1 cellular context compared by ENCODE assay signal in genomic region chr17:47239663-47240374, GRCh38.
A peak's percentile ranks its signal among the peaks of the same experiment; 100 is the strongest.
TF ChIP-seq lines count a peak whose summit lies in the region.

No MANE protein-coding gene starts in this region.

TF ChIP-seq in HEK293, 187 proteins besides CTCF, POLR2A, EP300 and RAD21 (continued from another document):
- TF ChIP-seq, protein P1, sequence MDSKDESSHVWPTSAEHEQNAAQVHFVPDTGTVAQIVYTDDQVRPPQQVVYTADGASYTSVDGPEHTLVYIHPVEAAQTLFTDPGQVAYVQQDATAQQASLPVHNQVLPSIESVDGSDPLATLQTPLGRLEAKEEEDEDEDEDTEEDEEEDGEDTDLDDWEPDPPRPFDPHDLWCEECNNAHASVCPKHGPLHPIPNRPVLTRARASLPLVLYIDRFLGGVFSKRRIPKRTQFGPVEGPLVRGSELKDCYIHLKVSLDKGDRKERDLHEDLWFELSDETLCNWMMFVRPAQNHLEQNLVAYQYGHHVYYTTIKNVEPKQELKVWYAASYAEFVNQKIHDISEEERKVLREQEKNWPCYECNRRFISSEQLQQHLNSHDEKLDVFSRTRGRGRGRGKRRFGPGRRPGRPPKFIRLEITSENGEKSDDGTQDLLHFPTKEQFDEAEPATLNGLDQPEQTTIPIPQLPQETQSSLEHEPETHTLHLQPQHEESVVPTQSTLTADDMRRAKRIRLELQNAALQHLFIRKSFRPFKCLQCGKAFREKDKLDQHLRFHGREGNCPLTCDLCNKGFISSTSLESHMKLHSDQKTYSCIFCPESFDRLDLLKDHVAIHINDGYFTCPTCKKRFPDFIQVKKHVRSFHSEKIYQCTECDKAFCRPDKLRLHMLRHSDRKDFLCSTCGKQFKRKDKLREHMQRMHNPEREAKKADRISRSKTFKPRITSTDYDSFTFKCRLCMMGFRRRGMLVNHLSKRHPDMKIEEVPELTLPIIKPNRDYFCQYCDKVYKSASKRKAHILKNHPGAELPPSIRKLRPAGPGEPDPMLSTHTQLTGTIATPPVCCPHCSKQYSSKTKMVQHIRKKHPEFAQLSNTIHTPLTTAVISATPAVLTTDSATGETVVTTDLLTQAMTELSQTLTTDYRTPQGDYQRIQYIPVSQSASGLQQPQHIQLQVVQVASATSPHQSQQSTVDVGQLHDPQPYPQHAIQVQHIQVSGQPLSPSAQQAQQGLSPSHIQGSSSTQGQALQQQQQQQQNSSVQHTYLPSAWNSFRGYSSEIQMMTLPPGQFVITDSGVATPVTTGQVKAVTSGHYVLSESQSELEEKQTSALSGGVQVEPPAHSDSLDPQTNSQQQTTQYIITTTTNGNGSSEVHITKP (tag by site-specific recombination; IDR thresholded peaks at IDR 0.05) = peak; percentile 90
- no peak for TF ChIP-seq IKZF3 (tag by site-specific recombination; IDR thresholded peaks at IDR 0.05)
- peak; percentile 89 for TF ChIP-seq ZBTB48 (tag by site-specific recombination; IDR thresholded peaks at IDR 0.05)
- no peak for TF ChIP-seq ZNF677 (tag by site-specific recombination; IDR thresholded peaks at IDR 0.05)
- TF ChIP-seq, protein P2, sequence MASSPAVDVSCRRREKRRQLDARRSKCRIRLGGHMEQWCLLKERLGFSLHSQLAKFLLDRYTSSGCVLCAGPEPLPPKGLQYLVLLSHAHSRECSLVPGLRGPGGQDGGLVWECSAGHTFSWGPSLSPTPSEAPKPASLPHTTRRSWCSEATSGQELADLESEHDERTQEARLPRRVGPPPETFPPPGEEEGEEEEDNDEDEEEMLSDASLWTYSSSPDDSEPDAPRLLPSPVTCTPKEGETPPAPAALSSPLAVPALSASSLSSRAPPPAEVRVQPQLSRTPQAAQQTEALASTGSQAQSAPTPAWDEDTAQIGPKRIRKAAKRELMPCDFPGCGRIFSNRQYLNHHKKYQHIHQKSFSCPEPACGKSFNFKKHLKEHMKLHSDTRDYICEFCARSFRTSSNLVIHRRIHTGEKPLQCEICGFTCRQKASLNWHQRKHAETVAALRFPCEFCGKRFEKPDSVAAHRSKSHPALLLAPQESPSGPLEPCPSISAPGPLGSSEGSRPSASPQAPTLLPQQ (tag by site-specific recombination; IDR thresholded peaks at IDR 0.05) = 0 out of 2 replicates have a peak, but pooled peaks have one; percentile 34
- TF ChIP-seq ZNF354C (tag by site-specific recombination; IDR thresholded peaks at IDR 0.05; ENCODE audit: borderline replicate concordance, low read depth) = no peak
- TF ChIP-seq ZNF558 (tag by site-specific recombination; IDR thresholded peaks at IDR 0.05) = no peak
- no peak for TF ChIP-seq GFI1B (tag by site-specific recombination; IDR thresholded peaks at IDR 0.05)
- TF ChIP-seq ZBTB17 (tag by site-specific recombination; IDR thresholded peaks at IDR 0.05) = peak; percentile 80
- TF ChIP-seq ZEB2 (tag by site-specific recombination; IDR thresholded peaks at IDR 0.05) = 0 out of 2 replicates have a peak, but pooled peaks have one; percentile 21
- peak; percentile 32; the same call in 1 of the 2 replicates for TF ChIP-seq PATZ1 (tag by site-specific recombination; IDR thresholded peaks at IDR 0.05)
- TF ChIP-seq ZNF701 (tag by site-specific recombination; IDR thresholded peaks at IDR 0.05) = peak; percentile 52; the same call in 1 of the 2 replicates
- TF ChIP-seq ZNF518A (tag by site-specific recombination; conservative IDR thresholded peaks at IDR 0.05; ENCODE audit: low read depth) = peak; percentile 66
- TF ChIP-seq ZNF600 (tag by site-specific recombination; IDR thresholded peaks at IDR 0.05) = peak; percentile 48; the same call in 1 of the 2 replicates
- no peak for TF ChIP-seq ZNF211 (tag by site-specific recombination; IDR thresholded peaks at IDR 0.05; ENCODE audit: low read depth)
TF ChIP-seq in HEK293: peak in this region for 15.
